Comparison of ENCODE assay signal across 1 cellular context in genomic region chr6:104320896-104321295, GRCh38.
TF ChIP-seq lines count a peak whose summit lies in the region.

No MANE protein-coding gene starts in this region.

TF ChIP-seq in HepG2, 621 proteins besides CTCF, POLR2A, EP300 and RAD21 (continued from another document):
- TF ChIP-seq, protein P1, sequence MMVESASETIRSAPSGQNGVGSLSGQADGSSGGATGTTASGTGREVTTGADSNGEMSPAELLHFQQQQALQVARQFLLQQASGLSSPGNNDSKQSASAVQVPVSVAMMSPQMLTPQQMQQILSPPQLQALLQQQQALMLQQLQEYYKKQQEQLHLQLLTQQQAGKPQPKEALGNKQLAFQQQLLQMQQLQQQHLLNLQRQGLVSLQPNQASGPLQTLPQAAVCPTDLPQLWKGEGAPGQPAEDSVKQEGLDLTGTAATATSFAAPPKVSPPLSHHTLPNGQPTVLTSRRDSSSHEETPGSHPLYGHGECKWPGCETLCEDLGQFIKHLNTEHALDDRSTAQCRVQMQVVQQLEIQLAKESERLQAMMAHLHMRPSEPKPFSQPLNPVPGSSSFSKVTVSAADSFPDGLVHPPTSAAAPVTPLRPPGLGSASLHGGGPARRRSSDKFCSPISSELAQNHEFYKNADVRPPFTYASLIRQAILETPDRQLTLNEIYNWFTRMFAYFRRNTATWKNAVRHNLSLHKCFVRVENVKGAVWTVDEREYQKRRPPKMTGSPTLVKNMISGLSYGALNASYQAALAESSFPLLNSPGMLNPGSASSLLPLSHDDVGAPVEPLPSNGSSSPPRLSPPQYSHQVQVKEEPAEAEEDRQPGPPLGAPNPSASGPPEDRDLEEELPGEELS (CRISPR knock-in tag; IDR thresholded peaks at IDR 0.05), result no peak
- no peak for TF ChIP-seq ZNF740 (CRISPR knock-in tag; IDR thresholded peaks at IDR 0.05)
- TF ChIP-seq NFYB (CRISPR knock-in tag; IDR thresholded peaks at IDR 0.05), result no peak
- no peak for TF ChIP-seq ZNF337 (CRISPR knock-in tag; IDR thresholded peaks at IDR 0.05; ENCODE audit: borderline replicate concordance, low read depth)
